10 cellular contexts compared by ENCODE assay signal in the genomic region with DNA sequence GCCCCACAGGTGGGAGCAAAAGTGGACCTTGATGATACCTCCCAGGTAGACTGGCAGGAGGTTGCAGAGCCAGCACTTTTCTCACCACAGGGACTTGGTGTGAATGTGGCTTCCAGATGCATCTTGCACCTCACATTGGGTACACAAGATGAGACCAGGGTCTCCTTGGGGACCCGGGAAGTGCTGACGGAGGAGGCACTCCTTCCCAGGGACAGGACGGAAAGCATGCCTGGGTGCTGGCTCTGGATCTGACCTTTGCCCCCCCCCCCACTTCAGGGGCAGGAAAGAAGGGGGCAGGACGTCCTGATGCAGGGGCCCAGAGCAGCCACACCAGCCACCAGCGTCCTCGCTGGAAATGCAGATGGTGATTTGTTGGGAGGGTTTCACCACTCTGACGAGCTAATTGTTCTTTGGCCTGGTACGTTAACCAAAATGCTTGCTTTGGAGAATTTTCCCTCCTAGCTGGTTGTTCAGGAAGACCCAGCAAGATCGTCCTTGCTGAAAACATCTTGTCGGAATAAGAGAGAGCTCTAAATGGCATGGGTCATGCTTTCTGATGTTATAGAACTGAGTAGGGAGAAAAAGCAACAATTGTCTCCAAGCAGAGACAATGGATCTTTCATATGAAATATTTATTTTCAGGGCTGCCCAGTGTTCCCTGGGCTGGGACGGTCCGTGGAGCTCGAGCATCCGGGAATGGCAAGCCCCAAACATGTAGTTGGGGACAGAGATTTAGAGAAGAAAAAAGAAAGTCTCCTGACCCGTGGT.
DNase-seq lines count a peak whose midpoint lies in the region; ATAC-seq and TF ChIP-seq lines count a peak whose summit lies in the region.
"Had no signal": no experiment of that assay in that cellular context is flagged by ENCODE, and none has a peak within 500 bp of the region (broad histone marks: within the 10 kb centered on the region; RNA-seq: fewer than 3 reads in every experiment).

No MANE protein-coding gene starts in this region.

- no peaks in the 10 kb centered on the region for H3K9me3 ChIP-seq in IMR-90 (ENCODE audit: control insufficient read depth, insufficient read depth, low read length)
- no peaks in the 10 kb centered on the region for H3K9me3 ChIP-seq in suprapubic skin

- no peaks in the 10 kb centered on the region for H3K27me3 Mint-ChIP-seq in central memory CD8-positive, alpha-beta T cell
- H3K27me3 Mint-ChIP-seq in activated CD8-positive, alpha-beta T cell treated with anti-CD3 and anti-CD28 coated beads for 36 hours = no peaks in the 10 kb centered on the region

- peaks cover 26% of the 10 kb centered on the region for H3K36me3 ChIP-seq in IMR-90 (ENCODE audit: control insufficient read depth, insufficient read depth, low read length)
- H3K36me3 ChIP-seq in suprapubic skin = no peaks in the 10 kb centered on the region

- 65% methylated on average over 4 of the region's 15 CpGs; no CpG with 5 or more reads in 1 of the 2 experiments for WGBS in IMR-90 (ENCODE audit: extremely low coverage in 2 of 2, insufficient read length in 1 of 2), 2 experiments
- WGBS in suprapubic skin = 14% methylated on average over 14 of the region's 15 CpGs

- no peak for TF ChIP-seq CTCF in IMR-90 (conservative IDR thresholded peaks at IDR 0.05; ENCODE audit: low read depth, low read length)
- no peak for TF ChIP-seq CTCF in suprapubic skin (IDR thresholded peaks at IDR 0.05)
- TF ChIP-seq CTCF in activated CD8-positive, alpha-beta T cell treated with anti-CD3 and anti-CD28 coated beads for 36 hours (IDR thresholded peaks at IDR 0.05) = no peak

- H3K4me1 Mint-ChIP-seq in central memory CD8-positive, alpha-beta T cell = peaks cover 35% of the 10 kb centered on the region
- peaks cover 12% of the 10 kb centered on the region for H3K4me1 Mint-ChIP-seq in activated CD8-positive, alpha-beta T cell treated with anti-CD3 and anti-CD28 coated beads for 36 hours (ENCODE audit: low read depth)

- H3K4me2 ChIP-seq in IMR-90 (ENCODE audit: low read depth, low read length) = peak overlapping the region; percentile 21

- peak overlapping the region; percentile 67 for H3K23ac ChIP-seq in IMR-90 (ENCODE audit: low read depth, low read length)

- H3K18ac ChIP-seq in IMR-90 (ENCODE audit: low read depth, low read length) = no peak overlapping the region

- H2BK120ac ChIP-seq in IMR-90 (ENCODE audit: low read depth, low read length) = no peak overlapping the region

- no peak for TF ChIP-seq EP300 in suprapubic skin (IDR thresholded peaks at IDR 0.05)

- CTCF ChIA-PET in IMR-90 (lab: Yijun Ruan, JAX) = interaction anchor here (0.7 to 1.1 kb wide), 2 partner anchors 70 kb away, joined by 3 to 4 read pairs; no protein-coding TSS in a partner anchor
- CTCF ChIA-PET in activated CD8-positive, alpha-beta T cell treated with anti-CD3 and anti-CD28 coated beads for 36 hours (lab: Charles Lee) = interaction anchor here (0.9 kb wide), 2 partner anchors 41 to 70 kb away, joined by 3 read pairs; no protein-coding TSS in a partner anchor

- 0 out of 2 replicates have a peak overlapping the region, but pooled peaks have one; percentile 22 for H2AK5ac ChIP-seq in IMR-90 (ENCODE audit: low read depth, low read length)

- no peak for DNase-seq in IMR-90
- no peak for DNase-seq in central memory CD8-positive, alpha-beta T cell (ENCODE audit: low spot score in 2 of 2)
- peak; percentile 59 to 74 for DNase-seq in suprapubic skin (ENCODE audit: low spot score in 2 of 2)
- DNase-seq in NOMO-1 treated with dmso at 0.1 percent for 144 hours (lab: John Stamatoyannopoulos, UW; ENCODE audit: unreplicated experiment) = no peak
- no peak for DNase-seq in activated CD8-positive, alpha-beta T cell treated with anti-CD3 and anti-CD28 coated beads for 36 hours
- DNase-seq: NCI-H2081 treated with DMSO at 0.1 percent for 48 hours had no signal

- ATAC-seq in IMR-90 (ENCODE audit: low read depth) (no peak), HG03439 (IDR thresholded peaks at IDR 0.05; ENCODE audit: unreplicated experiment) (no peak), GM18498 (IDR thresholded peaks at IDR 0.05; ENCODE audit: unreplicated experiment) (no peak)
- ATAC-seq in central memory CD8-positive, alpha-beta T cell (replicated peaks; ENCODE audit: extremely low read depth, poor library complexity, severe bottlenecking) = no peak
- ATAC-seq in activated CD8-positive, alpha-beta T cell treated with anti-CD3 and anti-CD28 coated beads for 36 hours = no peak
- ATAC-seq: activated CD4-positive, CD25-positive, alpha-beta regulatory T cell treated with anti-CD3 and anti-CD28 coated beads, Interleukin-2, amount 50 U/mL, for 24 hours had no signal

- no TSS peak for BruUV-seq in IMR-90 (replicated peaks; lab: Mats Ljungman, UMichigan)

- H3K9ac ChIP-seq in IMR-90 (ENCODE audit: low read depth, low read length) = peak overlapping the region; percentile 24; the same call in 1 of the 2 replicates

- dilution Hi-C loops in IMR-90 (cut with HindIII; ENCODE audit: low sequenced_read_pairs, unreplicated experiment) = no loop called here

- peak overlapping the region; percentile 42; the same call in 1 of the 2 replicates for H3K14ac ChIP-seq in IMR-90 (replicated peaks; ENCODE audit: low read depth, low read length)

- no peak overlapping the region for H2BK15ac ChIP-seq in IMR-90 (ENCODE audit: low read depth, low read length)

- peaks cover 62% of the 10 kb centered on the region for H4K20me1 ChIP-seq in IMR-90 (ENCODE audit: insufficient read depth, low read length)

- H3K4me3 Mint-ChIP-seq in central memory CD8-positive, alpha-beta T cell = no peak overlapping the region
- H3K4me3 Mint-ChIP-seq in activated CD8-positive, alpha-beta T cell treated with anti-CD3 and anti-CD28 coated beads for 36 hours = no peak overlapping the region

- H2BK5ac ChIP-seq in IMR-90 (ENCODE audit: low read depth, low read length, poor library complexity, severe bottlenecking) = peak overlapping the region; percentile 44

- H3K27ac Mint-ChIP-seq in central memory CD8-positive, alpha-beta T cell (ENCODE audit: low read depth) = peak overlapping the region; percentile 57
- H3K27ac Mint-ChIP-seq in activated CD8-positive, alpha-beta T cell treated with anti-CD3 and anti-CD28 coated beads for 36 hours = no peak overlapping the region

- H3K4ac ChIP-seq in IMR-90 (ENCODE audit: low read depth, low read length) = peak overlapping the region; percentile 19

- peaks cover 0 to 20% of the 10 kb centered on the region in 2 experiments; a peak in 2 of 4 replicates for H3K79me1 ChIP-seq in IMR-90 (ENCODE audit: low read depth in 1 of 2, low read length in 2 of 2)

- H3K9me1 ChIP-seq in IMR-90 (ENCODE audit: insufficient read depth, low read length) = peaks cover 13% of the 10 kb centered on the region

- H3K9me3 Mint-ChIP-seq in central memory CD8-positive, alpha-beta T cell = no peaks in the 10 kb centered on the region
- no peaks in the 10 kb centered on the region for H3K9me3 Mint-ChIP-seq in activated CD8-positive, alpha-beta T cell treated with anti-CD3 and anti-CD28 coated beads for 36 hours

- peak overlapping the region; percentile 15 for H2AK9ac ChIP-seq in IMR-90 (replicated peaks; ENCODE audit: low read depth, low read length, poor library complexity)

- H4K5ac ChIP-seq in IMR-90 (ENCODE audit: low read depth, low read length) = no peak overlapping the region; the same call in 1 of the 2 replicates

- H3K36me3 Mint-ChIP-seq in central memory CD8-positive, alpha-beta T cell (ENCODE audit: insufficient read depth) = peaks cover 12% of the 10 kb centered on the region
- H3K36me3 Mint-ChIP-seq in activated CD8-positive, alpha-beta T cell treated with anti-CD3 and anti-CD28 coated beads for 36 hours (ENCODE audit: low read depth) = no peaks in the 10 kb centered on the region

- peak overlapping the region in 1 of 2 experiments; percentile 56; a peak in 2 of 4 replicates for H4K8ac ChIP-seq in IMR-90 (ENCODE audit: low read depth in 2 of 2, low read length in 2 of 2)

- intact Hi-C loops in IMR-90 (cut with micrococcal nuclease) = no loop called here
- intact Hi-C loops in activated CD8-positive, alpha-beta T cell treated with anti-CD3 and anti-CD28 coated beads for 36 hours (cut with micrococcal nuclease) = no loop called here

- TF ChIP-seq RAD21 in IMR-90 (IDR thresholded peaks at IDR 0.05; ENCODE audit: low read length) = no peak

- H3K4me3 ChIP-seq in IMR-90 (ENCODE audit: insufficient read depth, low read depth, low read length) (no peak overlapping the region), suprapubic skin (peak overlapping the region; percentile 79)

- TF ChIP-seq POLR2A in IMR-90 (IDR thresholded peaks at IDR 0.05; ENCODE audit: low read depth, low read length) (no peak), suprapubic skin (IDR thresholded peaks at IDR 0.05) (no peak)

- no peaks in the 10 kb centered on the region for H3K27me3 ChIP-seq in IMR-90 (ENCODE audit: control insufficient read depth, insufficient read depth, low read length)
- H3K27me3 ChIP-seq in layer of hippocampus (ENCODE audit: control insufficient read depth, insufficient read depth, low read length) = no peaks in the 10 kb centered on the region
- H3K27me3 ChIP-seq in suprapubic skin = no peaks in the 10 kb centered on the region

- peak overlapping the region; percentile 9 for H2AFZ ChIP-seq in IMR-90 (replicated peaks; ENCODE audit: low read length, poor library complexity)

- in situ Hi-C loops in IMR-90 (cut with MboI; ENCODE audit: low sequenced_read_pairs) = no loop called here

- H3K27ac ChIP-seq in IMR-90 (ENCODE audit: insufficient read depth, low read length) (peak overlapping the region; percentile 11; the same call in 1 of the 2 replicates), layer of hippocampus (ENCODE audit: low read depth, low read length) (peak overlapping the region; percentile 93), suprapubic skin (peak overlapping the region; percentile 98)

- H2BK20ac ChIP-seq in IMR-90 (ENCODE audit: low read depth, low read length) = no peak overlapping the region; the same call in 1 of the 2 replicates

- H3K4me1 ChIP-seq in IMR-90 (ENCODE audit: control insufficient read depth, insufficient read depth, low read length) (peaks cover 46% of the 10 kb centered on the region), suprapubic skin (peaks cover 64% of the 10 kb centered on the region)

- POLR2A ChIA-PET in IMR-90 (lab: Charles Lee; ENCODE audit: unreplicated experiment) = no interaction called here
- POLR2A ChIA-PET in activated CD8-positive, alpha-beta T cell treated with anti-CD3 and anti-CD28 coated beads for 36 hours (lab: Charles Lee) = no interaction called here

- H3K56ac ChIP-seq in IMR-90 (ENCODE audit: extremely low read depth, insufficient read depth, low read length) = no peak overlapping the region

- peak overlapping the region; percentile 9; the same call in 1 of the 2 replicates for H4K91ac ChIP-seq in IMR-90 (ENCODE audit: insufficient read depth, low read depth, low read length)

TF ChIP-seq in IMR-90, 13 proteins besides CTCF, POLR2A, EP300 and RAD21 (continues in another document):
- no peak for TF ChIP-seq MXI1 (IDR thresholded peaks at IDR 0.05; ENCODE audit: borderline replicate concordance, low read depth, low read length)
- TF ChIP-seq CHD1 (IDR thresholded peaks at IDR 0.05; ENCODE audit: low read depth, low read length) = no peak
- no peak for TF ChIP-seq RCOR1 (IDR thresholded peaks at IDR 0.05; ENCODE audit: insufficient replicate concordance, low read length)

Comparison
In these comparisons a context has a peak if more than half of its experiments do, and no peak if none do; other contexts are left out.
1. DNase-seq: peak in suprapubic skin (2 of 2); none in IMR-90 (single experiment), central memory CD8-positive, alpha-beta T cell (0 of 2), NOMO-1 treated with dmso at 0.1 percent for 144 hours (single experiment) and activated CD8-positive, alpha-beta T cell treated with anti-CD3 and anti-CD28 coated beads for 36 hours (single experiment).
2. H3K27ac ChIP-seq: peak in every context shown above with its lines; median percentile 98 in suprapubic skin; 93 in layer of hippocampus; 11 in IMR-90.